ENCODE assay signal across 10 cellular contexts in genomic region chr3:10816019-10816862, GRCh38. TPM values are rescaled to one million over a fixed set of nuclear protein-coding genes. Genes with fewer than 3 reads are reported as not detected.
DNase-seq lines count a peak whose midpoint lies in the region; ATAC-seq, FAIRE-seq and TF ChIP-seq lines count a peak whose summit lies in the region.
"Had no signal": no experiment of that assay in that cellular context is flagged by ENCODE, and none has a peak within 500 bp of the region (broad histone marks: within the 10 kb centered on the region; RNA-seq: fewer than 3 reads in every experiment).

Gene SLC6A11, plus strand, starts transcription at chr3:10816228. Its CDS starts 38 bp downstream, at chr3:10816266.

- H3K4me2 ChIP-seq in A549 = peak within 1 kb of the TSS; percentile 84
- H3K4me2 ChIP-seq in neural progenitor cell = peak within 1 kb of the TSS; percentile 81

- H3K4me3 Mint-ChIP-seq in neural progenitor cell = peak within 1 kb of the TSS; percentile 81

- peaks cover 24% of the 10 kb centered on the region for H3K27me3 Mint-ChIP-seq in neural progenitor cell (ENCODE audit: insufficient read depth, low read depth)

- no peak for TF ChIP-seq POLR2A in A549 (IDR thresholded peaks at IDR 0.05; ENCODE audit: low read length)

- H3F3A ChIP-seq in neural progenitor cell (ENCODE audit: low read depth) = no peaks in the 10 kb centered on the region

- no peaks in the 10 kb centered on the region for H4K20me1 ChIP-seq in neural progenitor cell (ENCODE audit: low read depth)

- peak within 1 kb of the TSS; percentile 87 for H2AFZ ChIP-seq in neural progenitor cell (replicated peaks)

- H3K79me2 ChIP-seq in neural progenitor cell (ENCODE audit: low read depth) = no peaks in the 10 kb centered on the region

- H3K27ac ChIP-seq in A549 (peak within 1 kb of the TSS in 1 of 2 experiments; percentile 18; a peak in 1 of 6 replicates), foreskin keratinocyte (peak within 1 kb of the TSS; percentile 53), neural progenitor cell (no peak within 1 kb of the TSS)
- H3K27ac ChIP-seq: neutrophil had no signal

- no peak within 1 kb of the TSS for H3K27ac Mint-ChIP-seq in neural progenitor cell

- TF ChIP-seq CTCF in A549 (IDR thresholded peaks at IDR 0.05) (no peak), foreskin keratinocyte (conservative IDR thresholded peaks at IDR 0.05) (no peak), neural progenitor cell (IDR thresholded peaks at IDR 0.05) (no peak)

- H3K4me1 ChIP-seq in A549 (no peaks in the 10 kb centered on the region), foreskin keratinocyte (no peaks in the 10 kb centered on the region), neural progenitor cell (peaks cover 4% of the 10 kb centered on the region)

- H3K36me3 Mint-ChIP-seq in neural progenitor cell = no peaks in the 10 kb centered on the region

- POLR2A ChIA-PET in A549 (lab: Yijun Ruan, JAX) = no interaction called here

- TF ChIP-seq EP300 in A549 (IDR thresholded peaks at IDR 0.05) = no peak

- no peak for FAIRE-seq in A549 (lab: Jason Lieb, UNC)

- ATAC-seq in A549 (peak; percentile 44 to 59; a peak in 5 of 6 replicates), foreskin keratinocyte (peak; percentile 81), HG02763 (IDR thresholded peaks at IDR 0.05; ENCODE audit: unreplicated experiment) (no peak), GM21423 (IDR thresholded peaks at IDR 0.05; ENCODE audit: unreplicated experiment) (no peak), HG03135 (IDR thresholded peaks at IDR 0.05; ENCODE audit: unreplicated experiment) (no peak)

- H3K36me3 ChIP-seq in neural progenitor cell = no peaks in the 10 kb centered on the region
- H3K36me3 ChIP-seq: neutrophil had no signal

- H3K4me1 Mint-ChIP-seq in neural progenitor cell = peaks cover 6% of the 10 kb centered on the region

- DNase-seq in A549 (ENCODE audit: low read depth in 1 of 2, low spot score in 1 of 2) (no peak), NCI-H2227 (lab: John Stamatoyannopoulos, UW; ENCODE audit: unreplicated experiment) (peak; percentile 44), foreskin keratinocyte (no peak), neural progenitor cell (ENCODE audit: low spot score) (peak; percentile 76)
- no peak for DNase-seq in effector CD4-positive, alpha-beta T cell
- DNase-seq: AML-193 had no signal

- H3K4me3 ChIP-seq in A549 (peak within 1 kb of the TSS; percentile 37; the same call in 2 of the 3 replicates), neural progenitor cell (peak within 1 kb of the TSS; percentile 50)

- TF ChIP-seq RAD21 in A549 (conservative IDR thresholded peaks at IDR 0.05 in 1 of 2, IDR thresholded peaks at IDR 0.05 in 1 of 2) = no peak

- H3K9me3 ChIP-seq in A549 (no peaks in the 10 kb centered on the region), neural progenitor cell (ENCODE audit: low read depth) (no peaks in the 10 kb centered on the region)
- H3K9me3 ChIP-seq: neutrophil had no signal

- H3K27me3 ChIP-seq in foreskin keratinocyte = no peaks in the 10 kb centered on the region
- H3K27me3 ChIP-seq in neural progenitor cell = peaks cover 71% of the 10 kb centered on the region

- WGBS in A549 (ENCODE audit: missing lambda C conversion rate) = 18% methylated on average over 37 of the region's 96 CpGs

- CTCF ChIA-PET in A549 (lab: Yijun Ruan, JAX) = interaction anchor here (0.6 kb wide), 1 partner anchor 33 kb away, joined by 3 read pairs; no protein-coding TSS in a partner anchor

- H3K9ac ChIP-seq in neural progenitor cell = no peak within 1 kb of the TSS

- H3K9me3 Mint-ChIP-seq in neural progenitor cell = no peaks in the 10 kb centered on the region

TF ChIP-seq in A549, 52 proteins besides CTCF, POLR2A, EP300 and RAD21:
- TF ChIP-seq EHF (CRISPR knock-in tag; IDR thresholded peaks at IDR 0.05) (no peak), PHF8 (IDR thresholded peaks at IDR 0.05; ENCODE audit: borderline replicate concordance, low read depth) (no peak), MYC (IDR thresholded peaks at IDR 0.05; ENCODE audit: borderline replicate concordance, low read length) (no peak), NPAS2 (CRISPR knock-in tag; IDR thresholded peaks at IDR 0.05; ENCODE audit: borderline replicate concordance) (no peak), FOXS1 (CRISPR knock-in tag; IDR thresholded peaks at IDR 0.05) (no peak), RARB (CRISPR knock-in tag; IDR thresholded peaks at IDR 0.05) (no peak), USF2 (IDR thresholded peaks at IDR 0.05) (no peak), MAZ (IDR thresholded peaks at IDR 0.05; ENCODE audit: borderline replicate concordance, low read depth, low read length) (no peak), GATA3 (IDR thresholded peaks at IDR 0.05; ENCODE audit: borderline replicate concordance) (no peak), POLR2AphosphoS2 (conservative IDR thresholded peaks at IDR 0.05; ENCODE audit: low read length) (no peak), BCL3 (IDR thresholded peaks at IDR 0.05) (no peak)
TF ChIP-seq in A549: peak in this region for 0.

RNA-seq across cellular contexts. Expression of gene SLC6A11, which starts in this region (rescaled TPM):
- 0.03 and 0.04 TPM in 2 replicates for polyA plus RNA-seq in A549 (2011; rRNA removed)
- 0.03 TPM in 2 replicates for polyA plus RNA-seq in A549 (2012; cell fraction: cytosol; rRNA removed)
- polyA plus RNA-seq in A549 (2012; cell fraction: nucleus; rRNA removed) = 0.04 TPM in 2 replicates
- 0.03 to 0.09 TPM (median 0.04 TPM) in 3 replicates for polyA plus RNA-seq in A549 (2017; fragmentation: RNase III; extraction: RNeasy Plus Mini Kit Qiagen cat#74134 plus additional on column Dnase treatment)
- polyA minus RNA-seq in A549 (2011; rRNA and poly(A)+ RNA removed) = not detected in 2 replicates
- 4.4 and 5.7 TPM in 2 replicates for total RNA-seq in foreskin keratinocyte
- polyA plus RNA-seq in foreskin keratinocyte = 2.1 and 3.1 TPM in 2 replicates
- 0.86 and 1.2 TPM in 2 replicates for total RNA-seq in neural progenitor cell (ENCODE audit: low replicate concordance)

Comparison
In these comparisons a context has a peak if more than half of its experiments do, and no peak if none do; other contexts are left out.
1. Peak in ATAC-seq, H3K4me3 ChIP-seq and H3K4me2 ChIP-seq in A549; RNA of the gene not detected or under 1 TPM.
2. DNase-seq: peak in NCI-H2227 (single experiment) and neural progenitor cell (single experiment); none in A549 (0 of 2), foreskin keratinocyte (0 of 2) and effector CD4-positive, alpha-beta T cell (single experiment).